In genomic region chr10:133184591-133185244, GRCh38 we compare ENCODE assay signal across 34 cellular contexts. TPM values are rescaled to one million over a fixed set of nuclear protein-coding genes. Genes with fewer than 3 reads are reported as not detected.
"Had no signal": no experiment of that assay in that cellular context is flagged by ENCODE, and none has a peak within 500 bp of the region (broad histone marks: within the 10 kb centered on the region; RNA-seq: fewer than 3 reads in every experiment).

No MANE protein-coding gene starts in this region.

- H3K4me3 Mint-ChIP-seq: activated CD4-positive, alpha-beta T cell treated with anti-CD3 and anti-CD28 coated beads for 36 hours; activated CD4-positive, alpha-beta T cell treated with anti-CD3 and anti-CD28 coated beads, Interleukin-2, amount 10 ng/mL, durations not matched to agents 7 days and 5 days; activated CD8-positive, alpha-beta T cell treated with anti-CD3 and anti-CD28 coated beads, Interleukin-2, amount 10 ng/mL, durations not matched to agents 7 days and 5 days; activated naive CD4-positive, alpha-beta T cell treated with anti-CD3 and anti-CD28 coated beads for 36 hours; activated T-cell treated with anti-CD3 and anti-CD28 coated beads, Interleukin-2, amount 50 U/mL, for 4 hours; activated T-helper 1 cell treated with anti-CD3 and anti-CD28 coated beads, Interleukin-12 subunit alpha, Interleukin-12 subunit beta, Interleukin-2, Interleukin-4 antibody, amounts not matched to agents 30 ng/mL and 10 ng/mL and 1 ng/mL, durations not matched to agents 14 hours and 24 hours and 36 hours; T-helper 1 cell treated with Interleukin-12 subunit alpha and Interleukin-12 subunit beta and Interleukin-4 antibody, amounts not matched to agents 30 μg/mL and 1 μg/mL, for 36 hours; T-helper 2 cell treated with Interferon-gamma antibody and Interleukin-4, amounts not matched to agents 5 μg/mL and 100 μg/mL, for 36 hours had no signal

- ATAC-seq: activated CD4-positive, alpha-beta T cell treated with anti-CD3 and anti-CD28 coated beads for 36 hours; activated CD4-positive, CD25-positive, alpha-beta regulatory T cell treated with anti-CD3 and anti-CD28 coated beads, Interleukin-2, amount 50 U/mL, for 24 hours; activated CD8-positive, alpha-beta T cell treated with anti-CD3 and anti-CD28 coated beads, Interleukin-2, amount 10 ng/mL, durations not matched to agents 7 days and 5 days; activated naive CD4-positive, alpha-beta T cell treated with anti-CD3 and anti-CD28 coated beads, Interleukin-2, amount 50 U/mL, for 72 hours; activated T-cell treated with anti-CD3 and anti-CD28 coated beads, Interleukin-2, amount 50 U/mL, for 4 hours; body of pancreas had no signal

- H3K27me3 Mint-ChIP-seq: activated CD4-positive, alpha-beta T cell treated with anti-CD3 and anti-CD28 coated beads for 36 hours; activated CD4-positive, alpha-beta T cell treated with anti-CD3 and anti-CD28 coated beads, Interleukin-2, amount 10 ng/mL, durations not matched to agents 7 days and 5 days had no signal

- H3K27ac Mint-ChIP-seq: activated CD4-positive, alpha-beta T cell treated with anti-CD3 and anti-CD28 coated beads for 36 hours; activated CD4-positive, alpha-beta T cell treated with anti-CD3 and anti-CD28 coated beads, Interleukin-2, amount 10 ng/mL, durations not matched to agents 7 days and 5 days; activated CD8-positive, alpha-beta T cell treated with anti-CD3 and anti-CD28 coated beads, Interleukin-2, amount 10 ng/mL, durations not matched to agents 7 days and 5 days; activated naive CD4-positive, alpha-beta T cell treated with anti-CD3 and anti-CD28 coated beads for 36 hours; activated naive CD4-positive, alpha-beta T cell treated with anti-CD3 and anti-CD28 coated beads, Interleukin-2, amount 50 U/mL, for 72 hours; activated T-helper 1 cell treated with anti-CD3 and anti-CD28 coated beads, Interleukin-12 subunit alpha, Interleukin-12 subunit beta, Interleukin-2, Interleukin-4 antibody, amounts not matched to agents 30 ng/mL and 10 ng/mL and 1 ng/mL, durations not matched to agents 14 hours and 24 hours and 36 hours; T-helper 1 cell treated with Interleukin-12 subunit alpha and Interleukin-12 subunit beta and Interleukin-4 antibody, amounts not matched to agents 30 μg/mL and 1 μg/mL, for 36 hours; T-helper 2 cell treated with Interferon-gamma antibody and Interleukin-4, amounts not matched to agents 5 μg/mL and 100 μg/mL, for 36 hours had no signal

- H3K36me3 ChIP-seq: adrenal gland, breast epithelium, SJCRH30 had no signal

- H3K27ac ChIP-seq: adrenal gland, body of pancreas, breast epithelium, PC-9, RWPE1, SJCRH30, SK-N-MC had no signal

- DNase-seq: activated CD4-positive, alpha-beta T cell treated with anti-CD3 and anti-CD28 coated beads for 36 hours; activated CD4-positive, alpha-beta T cell treated with anti-CD3 and anti-CD28 coated beads, Interleukin-2, amount 10 ng/mL, durations not matched to agents 7 days and 5 days; activated CD4-positive, alpha-beta T cell treated with anti-CD3 and anti-CD28 coated beads, Interleukin-2, amount 50 U/mL, for 48 hours; activated CD8-positive, alpha-beta T cell treated with anti-CD3 and anti-CD28 coated beads, Interleukin-2, amount 10 ng/mL, durations not matched to agents 7 days and 5 days; activated gamma-delta T cell treated with Interleukin-2 at 50 U/mL for 16 hours; activated naive CD4-positive, alpha-beta T cell treated with anti-CD3 and anti-CD28 coated beads for 36 hours; activated T-cell treated with anti-CD3 and anti-CD28 coated beads for 4 hours; activated T-cell treated with anti-CD3 and anti-CD28 coated beads, Interleukin-2, amount 50 U/mL, for 4 hours; adrenal gland; body of pancreas; caudate nucleus; Karpas-422; KBM-7; NCI-H1105 treated with DMSO at 0.1 percent for 48 hours; NCI-H1436; NCI-H1694; NCI-H2029; NCI-H345; NCI-H524 treated with DMSO at 0.1 percent for 48 hours; NK-92 treated with Interleukin-12 subunit alpha and Interleukin-12 subunit beta, amount 100 ng/mL, for 24 hours; PC-9; Right ventricle myocardium superior; SJCRH30 had no signal

- H2AFZ ChIP-seq: PC-9 had no signal

- H3K4me1 ChIP-seq: adrenal gland, body of pancreas, breast epithelium, SJCRH30 had no signal

- H3K36me3 Mint-ChIP-seq: activated naive CD4-positive, alpha-beta T cell treated with anti-CD3 and anti-CD28 coated beads, Interleukin-2, amount 50 U/mL, for 72 hours had no signal

- H3K27me3 ChIP-seq: adrenal gland, body of pancreas, SJCRH30 had no signal

- H3K9me3 ChIP-seq: adrenal gland, body of pancreas, breast epithelium, SJCRH30 had no signal

- H3K9me3 Mint-ChIP-seq: activated naive CD4-positive, alpha-beta T cell treated with anti-CD3 and anti-CD28 coated beads for 36 hours; activated T-cell treated with anti-CD3 and anti-CD28 coated beads, Interleukin-2, amount 50 U/mL, for 4 hours had no signal

- H3K4me1 Mint-ChIP-seq: activated CD4-positive, alpha-beta T cell treated with anti-CD3 and anti-CD28 coated beads for 36 hours; activated CD4-positive, alpha-beta T cell treated with anti-CD3 and anti-CD28 coated beads, Interleukin-2, amount 10 ng/mL, durations not matched to agents 7 days and 5 days had no signal

- H3K4me2 ChIP-seq: PC-9 had no signal

- H3K4me3 ChIP-seq: adrenal gland, body of pancreas, breast epithelium, PC-9, SJCRH30, SK-N-MC had no signal

RNA-seq across cellular contexts. Expression of gene KNDC1, which starts 24.7 kb away (rescaled TPM):
- total RNA-seq: activated CD4-positive, alpha-beta T cell treated with anti-CD3 and anti-CD28 coated beads for 36 hours; activated naive CD4-positive, alpha-beta T cell treated with anti-CD3 and anti-CD28 coated beads for 36 hours; OCI-LY7; Right ventricle myocardium superior had no signal

RNA-seq across cellular contexts. Expression of gene UTF1, which starts 45.3 kb away (rescaled TPM):
- total RNA-seq: activated CD4-positive, alpha-beta T cell treated with anti-CD3 and anti-CD28 coated beads for 36 hours; activated CD4-positive, alpha-beta T cell treated with anti-CD3 and anti-CD28 coated beads, Interleukin-2, amount 10 ng/mL, durations not matched to agents 7 days and 5 days; activated CD8-positive, alpha-beta T cell treated with anti-CD3 and anti-CD28 coated beads, Interleukin-2, amount 10 ng/mL, durations not matched to agents 7 days and 5 days; activated naive CD4-positive, alpha-beta T cell treated with anti-CD3 and anti-CD28 coated beads for 36 hours; activated naive CD4-positive, alpha-beta T cell treated with anti-CD3 and anti-CD28 coated beads, Interleukin-2, amount 50 U/mL, for 72 hours; activated T-helper 1 cell treated with anti-CD3 and anti-CD28 coated beads, Interleukin-12 subunit alpha, Interleukin-12 subunit beta, Interleukin-2, Interleukin-4 antibody, amounts not matched to agents 30 ng/mL and 10 ng/mL and 1 ng/mL, durations not matched to agents 14 hours and 24 hours and 36 hours; body of pancreas; breast epithelium; MCF 10A; NCI-H460; OCI-LY7; PC-9; Right ventricle myocardium superior; SJCRH30 had no signal

RNA-seq across cellular contexts. Expression of gene VENTX, which starts 52.9 kb away (rescaled TPM):
- total RNA-seq: activated CD4-positive, alpha-beta T cell treated with anti-CD3 and anti-CD28 coated beads for 36 hours; activated CD4-positive, alpha-beta T cell treated with anti-CD3 and anti-CD28 coated beads, Interleukin-2, amount 10 ng/mL, durations not matched to agents 7 days and 5 days; activated CD8-positive, alpha-beta T cell treated with anti-CD3 and anti-CD28 coated beads, Interleukin-2, amount 10 ng/mL, durations not matched to agents 7 days and 5 days; activated naive CD4-positive, alpha-beta T cell treated with anti-CD3 and anti-CD28 coated beads for 36 hours; activated naive CD4-positive, alpha-beta T cell treated with anti-CD3 and anti-CD28 coated beads, Interleukin-2, amount 50 U/mL, for 72 hours; activated T-cell treated with anti-CD3 and anti-CD28 coated beads, Interleukin-2, amount 50 U/mL, for 4 hours; activated T-helper 1 cell treated with anti-CD3 and anti-CD28 coated beads, Interleukin-12 subunit alpha, Interleukin-12 subunit beta, Interleukin-2, Interleukin-4 antibody, amounts not matched to agents 30 ng/mL and 10 ng/mL and 1 ng/mL, durations not matched to agents 14 hours and 24 hours and 36 hours; MCF 10A; NCI-H460; OCI-LY7; PC-9 had no signal
